Comparison of ENCODE assay signal across 14 cellular contexts in the genomic region with DNA sequence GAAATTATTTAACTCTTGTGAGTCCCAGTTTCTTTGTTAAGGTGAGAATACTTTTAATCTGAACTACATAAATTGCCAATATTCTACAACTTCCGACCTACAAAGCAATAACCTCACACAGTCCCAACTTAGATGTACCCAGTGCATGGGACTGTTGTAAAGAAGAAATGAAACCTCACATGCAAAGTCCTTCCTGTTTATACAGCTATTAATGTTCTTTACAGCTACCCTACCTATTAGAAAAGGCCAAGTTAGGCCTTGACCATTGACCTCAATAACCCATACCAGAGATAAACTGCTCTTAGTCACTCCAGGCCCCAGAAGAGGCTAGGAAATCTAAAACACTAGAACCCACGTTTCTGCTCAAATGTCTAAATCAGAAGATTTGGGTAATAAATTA.
DNase-seq lines count a peak whose midpoint lies in the region; ATAC-seq and TF ChIP-seq lines count a peak whose summit lies in the region.
"Had no signal": no experiment of that assay in that cellular context is flagged by ENCODE, and none has a peak within 500 bp of the region (broad histone marks: within the 10 kb centered on the region; RNA-seq: fewer than 3 reads in every experiment).

No MANE protein-coding gene starts in this region.

- no peak for TF ChIP-seq POLR2A in heart left ventricle (IDR thresholded peaks at IDR 0.05)

- H3K4me3 ChIP-seq in MM.1S (ENCODE audit: low read length) (no peak overlapping the region), H7 (ENCODE audit: insufficient read depth, low read depth, low read length) (no peak overlapping the region), heart left ventricle (no peak overlapping the region)
- H3K4me3 ChIP-seq: breast epithelium, smooth muscle cell had no signal

- POLR2A ChIA-PET in WTC11 (lab: Charles Lee), result no interaction called here

- H3K27ac Mint-ChIP-seq in WTC11, result no peak overlapping the region
- H3K27ac Mint-ChIP-seq: activated CD4-positive, alpha-beta T cell treated with anti-CD3 and anti-CD28 coated beads for 36 hours; activated naive CD8-positive, alpha-beta T cell treated with anti-CD3 and anti-CD28 coated beads for 36 hours had no signal

- 0 out of 2 replicates have a peak overlapping the region, but pooled peaks have one; percentile 2 for H2AFZ ChIP-seq in MM.1S (ENCODE audit: low read length)

- H3F3A ChIP-seq in MM.1S (ENCODE audit: insufficient read depth, low read length), result no peaks in the 10 kb centered on the region

- H3K27me3 Mint-ChIP-seq in WTC11 (ENCODE audit: low read depth), result no peaks in the 10 kb centered on the region
- H3K27me3 Mint-ChIP-seq: activated CD4-positive, alpha-beta T cell treated with anti-CD3 and anti-CD28 coated beads for 36 hours; activated naive CD8-positive, alpha-beta T cell treated with anti-CD3 and anti-CD28 coated beads for 36 hours had no signal

- H3K27me3 ChIP-seq in MM.1S (replicated peaks; ENCODE audit: insufficient read depth, low read length) (no peaks in the 10 kb centered on the region), H7 (ENCODE audit: control insufficient read depth, insufficient read depth, low read length) (no peaks in the 10 kb centered on the region), heart left ventricle (no peaks in the 10 kb centered on the region)
- H3K27me3 ChIP-seq: breast epithelium had no signal

- WGBS in heart left ventricle, 4 donors, result 60 to 74% (median 63%) methylated on average over 2 of the region's 2 CpGs

- H3K4me3 Mint-ChIP-seq in WTC11, result no peak overlapping the region
- H3K4me3 Mint-ChIP-seq: activated CD4-positive, alpha-beta T cell treated with anti-CD3 and anti-CD28 coated beads for 36 hours; activated naive CD8-positive, alpha-beta T cell treated with anti-CD3 and anti-CD28 coated beads for 36 hours had no signal

- H3K36me3 ChIP-seq in MM.1S (replicated peaks; ENCODE audit: insufficient read depth, low read length) (no peaks in the 10 kb centered on the region), H7 (replicated peaks; ENCODE audit: control insufficient read depth, insufficient read depth, low read length) (no peaks in the 10 kb centered on the region), heart left ventricle (no peaks in the 10 kb centered on the region)
- H3K36me3 ChIP-seq: breast epithelium had no signal

- CTCF ChIA-PET in WTC11 (lab: Charles Lee), result no interaction called here

- H3K4me1 Mint-ChIP-seq in WTC11, result peaks cover 7% of the 10 kb centered on the region
- H3K4me1 Mint-ChIP-seq: activated CD4-positive, alpha-beta T cell treated with anti-CD3 and anti-CD28 coated beads for 36 hours; activated naive CD8-positive, alpha-beta T cell treated with anti-CD3 and anti-CD28 coated beads for 36 hours had no signal

- H3K79me2 ChIP-seq in MM.1S (ENCODE audit: low read length), result no peaks in the 10 kb centered on the region

- H3K9me2 ChIP-seq in MM.1S (replicated peaks; ENCODE audit: insufficient read depth, low read length), result no peaks in the 10 kb centered on the region

- peak overlapping the region; percentile 17; the same call in 1 of the 2 replicates for H3K4me2 ChIP-seq in MM.1S (ENCODE audit: low read depth, low read length)
- H3K4me2 ChIP-seq: smooth muscle cell had no signal

- no peaks in the 10 kb centered on the region for H4K20me1 ChIP-seq in MM.1S (ENCODE audit: insufficient read depth, low read length)

- TF ChIP-seq CTCF in MM.1S (IDR thresholded peaks at IDR 0.05; ENCODE audit: low read length) (no peak), WTC11 (IDR thresholded peaks at IDR 0.05) (no peak), heart left ventricle (IDR thresholded peaks at IDR 0.05) (no peak)

- no peaks in the 10 kb centered on the region; the same call in 1 of the 2 replicates for H3K36me3 Mint-ChIP-seq in WTC11
- H3K36me3 Mint-ChIP-seq: activated naive CD8-positive, alpha-beta T cell treated with anti-CD3 and anti-CD28 coated beads for 36 hours had no signal

- H3K27ac ChIP-seq in MM.1S (ENCODE audit: low read length), result peak overlapping the region; percentile 17; the same call in 1 of the 2 replicates
- H3K27ac ChIP-seq in heart left ventricle, result no peak overlapping the region
- H3K27ac ChIP-seq: breast epithelium had no signal

- peak; percentile 93 for ATAC-seq in GM18520 (IDR thresholded peaks at IDR 0.05; ENCODE audit: unreplicated experiment)
- ATAC-seq in GM21447 (IDR thresholded peaks at IDR 0.05; ENCODE audit: unreplicated experiment), result peak; percentile 84
- peak; percentile 77 for ATAC-seq in HG02885 (IDR thresholded peaks at IDR 0.05; ENCODE audit: poor library complexity, unreplicated experiment)
- ATAC-seq in WTC11, result no peak
- no peak for ATAC-seq in heart left ventricle
- ATAC-seq: activated CD4-positive, alpha-beta T cell treated with anti-CD3 and anti-CD28 coated beads for 36 hours had no signal

- H3K9me3 Mint-ChIP-seq in WTC11, result peaks cover 5% of the 10 kb centered on the region; the same call in 1 of the 2 replicates
- H3K9me3 Mint-ChIP-seq: activated naive CD8-positive, alpha-beta T cell treated with anti-CD3 and anti-CD28 coated beads for 36 hours had no signal

- DNase-seq in MM.1S (peak; percentile 18), WTC11 (ENCODE audit: low spot score) (no peak), NCI-H1092 treated with DMSO at 0.1 percent for 48 hours (lab: John Stamatoyannopoulos, UW) (no peak), H7 (no peak), heart left ventricle (no peak)
- DNase-seq: activated CD4-positive, alpha-beta T cell treated with anti-CD3 and anti-CD28 coated beads for 36 hours; activated naive CD8-positive, alpha-beta T cell treated with anti-CD3 and anti-CD28 coated beads for 36 hours; COR-L47; hypothalamus had no signal

- H3K9me3 ChIP-seq in MM.1S (replicated peaks; ENCODE audit: insufficient read depth, low read length) (no peaks in the 10 kb centered on the region), heart left ventricle (no peaks in the 10 kb centered on the region)
- H3K9me3 ChIP-seq: breast epithelium had no signal

- intact Hi-C loops in heart left ventricle (cut with DNase I), result no loop called here

- H3K4me1 ChIP-seq in MM.1S (ENCODE audit: low read length), result peaks cover 22% of the 10 kb centered on the region
- H3K4me1 ChIP-seq in heart left ventricle, result peaks cover 0 to 9% (median 0%) of the 10 kb centered on the region in 12 donors
- H3K4me1 ChIP-seq: breast epithelium had no signal

- H3K9ac ChIP-seq in MM.1S (ENCODE audit: low read length), result no peak overlapping the region

TF ChIP-seq in WTC11, 78 proteins besides CTCF, POLR2A, EP300 and RAD21:
- TF ChIP-seq, protein P1, sequence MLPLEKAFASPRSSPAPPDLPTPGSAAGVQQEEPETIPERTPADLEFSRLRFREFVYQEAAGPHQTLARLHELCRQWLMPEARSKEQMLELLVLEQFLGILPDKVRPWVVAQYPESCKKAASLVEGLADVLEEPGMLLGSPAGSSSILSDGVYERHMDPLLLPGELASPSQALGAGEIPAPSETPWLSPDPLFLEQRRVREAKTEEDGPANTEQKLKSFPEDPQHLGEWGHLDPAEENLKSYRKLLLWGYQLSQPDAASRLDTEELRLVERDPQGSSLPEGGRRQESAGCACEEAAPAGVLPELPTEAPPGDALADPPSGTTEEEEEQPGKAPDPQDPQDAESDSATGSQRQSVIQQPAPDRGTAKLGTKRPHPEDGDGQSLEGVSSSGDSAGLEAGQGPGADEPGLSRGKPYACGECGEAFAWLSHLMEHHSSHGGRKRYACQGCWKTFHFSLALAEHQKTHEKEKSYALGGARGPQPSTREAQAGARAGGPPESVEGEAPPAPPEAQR (CRISPR knock-in tag; IDR thresholded peaks at IDR 0.05), result no peak
- TF ChIP-seq, protein P2, sequence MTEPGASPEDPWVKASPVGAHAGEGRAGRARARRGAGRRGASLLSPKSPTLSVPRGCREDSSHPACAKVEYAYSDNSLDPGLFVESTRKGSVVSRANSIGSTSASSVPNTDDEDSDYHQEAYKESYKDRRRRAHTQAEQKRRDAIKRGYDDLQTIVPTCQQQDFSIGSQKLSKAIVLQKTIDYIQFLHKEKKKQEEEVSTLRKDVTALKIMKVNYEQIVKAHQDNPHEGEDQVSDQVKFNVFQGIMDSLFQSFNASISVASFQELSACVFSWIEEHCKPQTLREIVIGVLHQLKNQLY (CRISPR knock-in tag; IDR thresholded peaks at IDR 0.05), result no peak
- TF ChIP-seq JUN (CRISPR knock-in tag; IDR thresholded peaks at IDR 0.05) (no peak), ATF2 (CRISPR knock-in tag; IDR thresholded peaks at IDR 0.05; ENCODE audit: borderline replicate concordance, low read depth) (no peak), NFATC4 (CRISPR knock-in tag; IDR thresholded peaks at IDR 0.05) (no peak)

Comparison
In these comparisons a context has a peak if more than half of its experiments do, and no peak if none do; other contexts are left out.
1. ATAC-seq: peak in GM18520 (single experiment), GM21447 (single experiment) and HG02885 (single experiment); none in WTC11 (single experiment) and heart left ventricle (0 of 4).